In genomic region chr2:186848873-186849578, GRCh38 we compare ENCODE assay signal across 9 cellular contexts. TPM values are rescaled to one million over a fixed set of nuclear protein-coding genes. Genes with fewer than 3 reads are reported as not detected.
DNase-seq lines count a peak whose midpoint lies in the region; ATAC-seq lines count a peak whose summit lies in the region.
"Had no signal": no experiment of that assay in that cellular context is flagged by ENCODE, and none has a peak within 500 bp of the region (broad histone marks: within the 10 kb centered on the region; RNA-seq: fewer than 3 reads in every experiment).

Gene ZSWIM2 (minus strand): TSS chr2:186849170. CDS start chr2:186849130, 40 bp downstream.

- H3K27ac Mint-ChIP-seq in activated CD8-positive, alpha-beta memory T cell treated with anti-CD3 and anti-CD28 coated beads, Interleukin-2, amount 10 ng/mL, durations not matched to agents 7 days and 5 days = no peak within 1 kb of the TSS

- no peaks in the 10 kb centered on the region for H3K9me3 ChIP-seq in mucosa of rectum (ENCODE audit: control insufficient read depth in 2 of 2, low read length in 2 of 2)

- H3K36me3 Mint-ChIP-seq in activated CD8-positive, alpha-beta memory T cell treated with anti-CD3 and anti-CD28 coated beads, Interleukin-2, amount 10 ng/mL, durations not matched to agents 7 days and 5 days = no peaks in the 10 kb centered on the region

- peaks cover 22% of the 10 kb centered on the region for H3K27me3 Mint-ChIP-seq in activated CD8-positive, alpha-beta memory T cell treated with anti-CD3 and anti-CD28 coated beads, Interleukin-2, amount 10 ng/mL, durations not matched to agents 7 days and 5 days

- no peaks in the 10 kb centered on the region for H3K36me3 ChIP-seq in mucosa of rectum (ENCODE audit: control insufficient read depth in 2 of 2, insufficient read depth in 2 of 2, low read length in 2 of 2)

- H3K4me1 Mint-ChIP-seq in activated CD8-positive, alpha-beta memory T cell treated with anti-CD3 and anti-CD28 coated beads, Interleukin-2, amount 10 ng/mL, durations not matched to agents 7 days and 5 days = peaks cover 12% of the 10 kb centered on the region

- ATAC-seq in HG02588 (IDR thresholded peaks at IDR 0.05; ENCODE audit: unreplicated experiment) = peak; percentile 81
- ATAC-seq in activated CD8-positive, alpha-beta memory T cell treated with anti-CD3 and anti-CD28 coated beads, Interleukin-2, amount 10 ng/mL, durations not matched to agents 7 days and 5 days = peak; percentile 60
- no peak for ATAC-seq in HG03139 (IDR thresholded peaks at IDR 0.05; ENCODE audit: unreplicated experiment)

- CTCF ChIA-PET in activated CD8-positive, alpha-beta memory T cell treated with anti-CD3 and anti-CD28 coated beads, Interleukin-2, amount 10 ng/mL, durations not matched to agents 7 days and 5 days (lab: Charles Lee) = no interaction called here

- H3K9ac ChIP-seq in mucosa of rectum (ENCODE audit: low read depth in 1 of 2, low read length in 2 of 2) = peak within 1 kb of the TSS in 1 of 2 donors; percentile 15

- peak within 1 kb of the TSS; percentile 18 to 46 for H3K4me3 ChIP-seq in mucosa of rectum (ENCODE audit: low read length in 2 of 2)

- H3K27ac ChIP-seq in mucosa of rectum (ENCODE audit: low read depth in 2 of 2, low read length in 2 of 2) (no peak within 1 kb of the TSS), temporal lobe (ENCODE audit: low read depth, low read length) (peak within 1 kb of the TSS; percentile 4)

- no peaks in the 10 kb centered on the region for H3K4me1 ChIP-seq in mucosa of rectum (ENCODE audit: control insufficient read depth in 2 of 2, insufficient read depth in 2 of 2, low read length in 2 of 2)

- peak within 1 kb of the TSS; percentile 28 for H3K4me3 Mint-ChIP-seq in activated CD8-positive, alpha-beta memory T cell treated with anti-CD3 and anti-CD28 coated beads, Interleukin-2, amount 10 ng/mL, durations not matched to agents 7 days and 5 days

- no peaks in the 10 kb centered on the region for H3K27me3 ChIP-seq in mucosa of rectum (ENCODE audit: control insufficient read depth in 2 of 2, insufficient read depth in 2 of 2, low read length in 2 of 2)

- DNase-seq in GM04503 (ENCODE audit: low read depth) (peak; percentile 91), NCI-H187 treated with DMSO at 0.1 percent for 48 hours (lab: John Stamatoyannopoulos, UW) (peak; percentile 8), fibroblast of gingiva (ENCODE audit: low read depth) (peak; percentile 99)
- peak; percentile 46 for DNase-seq in activated CD8-positive, alpha-beta memory T cell treated with anti-CD3 and anti-CD28 coated beads, Interleukin-2, amount 10 ng/mL, durations not matched to agents 7 days and 5 days

- H3K9me3 Mint-ChIP-seq in activated CD8-positive, alpha-beta memory T cell treated with anti-CD3 and anti-CD28 coated beads, Interleukin-2, amount 10 ng/mL, durations not matched to agents 7 days and 5 days (ENCODE audit: low read depth) = no peaks in the 10 kb centered on the region

RNA-seq across cellular contexts. Expression of gene ZSWIM2, which starts in this region (rescaled TPM):
- total RNA-seq in activated CD8-positive, alpha-beta memory T cell treated with anti-CD3 and anti-CD28 coated beads, Interleukin-2, amount 10 ng/mL, durations not matched to agents 7 days and 5 days = not detected
- 0.49 TPM for total RNA-seq in temporal lobe
- total RNA-seq: T-helper 2 cell treated with Interferon-gamma antibody and Interleukin-4, amounts not matched to agents 100 ng/mL and 5 ng/mL, for 36 hours had no signal

Comparison
In these comparisons a context has a peak if more than half of its experiments do, and no peak if none do; other contexts are left out.
1. Peak in DNase-seq and ATAC-seq in activated CD8-positive, alpha-beta memory T cell treated with anti-CD3 and anti-CD28 coated beads, Interleukin-2, amount 10 ng/mL, durations not matched to agents 7 days and 5 days; RNA of the gene not detected or under 1 TPM.
2. DNase-seq: peak in every context shown above with its lines; median percentile 99 in fibroblast of gingiva; 91 in GM04503; 46 in activated CD8-positive, alpha-beta memory T cell treated with anti-CD3 and anti-CD28 coated beads, Interleukin-2, amount 10 ng/mL, durations not matched to agents 7 days and 5 days; 8 in NCI-H187 treated with DMSO at 0.1 percent for 48 hours.